In genomic region chr1:25828491-25828890, GRCh38 we compare ENCODE assay signal across 2 cellular contexts.
TF ChIP-seq lines count a peak whose summit lies in the region.

No MANE protein-coding gene starts in this region.

TF ChIP-seq in HEK293, 187 proteins besides CTCF, POLR2A, EP300 and RAD21:
- TF ChIP-seq SCRT1 (tag by site-specific recombination; IDR thresholded peaks at IDR 0.05; ENCODE audit: borderline replicate concordance) (peak; percentile 80), ZNF510 (tag by site-specific recombination; IDR thresholded peaks at IDR 0.05; ENCODE audit: insufficient replicate concordance) (no peak), SCRT2 (tag by site-specific recombination; IDR thresholded peaks at IDR 0.05) (peak; percentile 82)

TF ChIP-seq in K562, 482 proteins besides CTCF, POLR2A, EP300 and RAD21:
- TF ChIP-seq ZNF3 (CRISPR knock-in tag; IDR thresholded peaks at IDR 0.05) (no peak), MTA2 (IDR thresholded peaks at IDR 0.05; ENCODE audit: low read depth) (no peak), SMAD3 (CRISPR knock-in tag; conservative IDR thresholded peaks at IDR 0.05) (no peak), CHD2 (IDR thresholded peaks at IDR 0.05; ENCODE audit: low read depth, low read length) (no peak), RUNX1 (IDR thresholded peaks at IDR 0.05; ENCODE audit: low read depth) (no peak), RBM15 (IDR thresholded peaks at IDR 0.05; ENCODE audit: insufficient read depth, low read length) (no peak), PHF20 (IDR thresholded peaks at IDR 0.05; ENCODE audit: partially characterized antibody) (no peak), ZNF165 (CRISPR knock-in tag; IDR thresholded peaks at IDR 0.05; ENCODE audit: borderline replicate concordance) (no peak), NR2C2 (CRISPR knock-in tag; IDR thresholded peaks at IDR 0.05) (no peak), NR2C2 (tag; IDR thresholded peaks at IDR 0.05) (no peak), ZNF224 (CRISPR knock-in tag; IDR thresholded peaks at IDR 0.05) (no peak), GTF3C2 (IDR thresholded peaks at IDR 0.05; ENCODE audit: borderline replicate concordance, extremely low read depth, insufficient read length) (no peak), ZNF561 (CRISPR knock-in tag; conservative IDR thresholded peaks at IDR 0.05) (no peak)
